In genomic region chr14:85852124-85852523, GRCh38 we compare ENCODE assay signal across 7 cellular contexts.
DNase-seq lines count a peak whose midpoint lies in the region; ATAC-seq and TF ChIP-seq lines count a peak whose summit lies in the region.
"Not testable (repeated sequence)": the region's sequence is repeated elsewhere in the genome, so short reads cannot be mapped to it uniquely, and the experiment has no call there.

No MANE protein-coding gene starts in this region.

- peak; percentile 1 for DNase-seq in HS-27A (ENCODE audit: low read depth)
- peak; percentile 8 for DNase-seq in MG63
- not testable (repeated sequence) for DNase-seq in RWPE2 (ENCODE audit: low spot score)
- peak; percentile 15 for DNase-seq in choroid plexus epithelial cell (ENCODE audit: low read depth)
- peak; percentile 78 for DNase-seq in fibroblast of mammary gland (ENCODE audit: low read depth)
- peak; percentile 16 to 79 for DNase-seq in foreskin fibroblast
- DNase-seq in stromal cell of bone marrow (ENCODE audit: low read depth), result peak; percentile 25

- TF ChIP-seq CTCF in RWPE2 (IDR thresholded peaks at IDR 0.05; ENCODE audit: poor library complexity, severe bottlenecking); choroid plexus epithelial cell (conservative IDR thresholded peaks at IDR 0.05; ENCODE audit: low read depth, low read length); fibroblast of mammary gland (conservative IDR thresholded peaks at IDR 0.05; ENCODE audit: control insufficient read depth, insufficient read depth, low read depth, low read length); foreskin fibroblast (IDR thresholded peaks at IDR 0.05; ENCODE audit: low read depth, low read length): not testable (repeated sequence)

- H3K9me3 ChIP-seq in MG63; RWPE2 (ENCODE audit: severe bottlenecking): not testable (repeated sequence)

- peaks cover 18% of the 10 kb centered on the region for H3K4me1 ChIP-seq in RWPE2 (ENCODE audit: insufficient read depth, poor library complexity, severe bottlenecking)

- H3K4me3 ChIP-seq in MG63; RWPE2 (ENCODE audit: severe bottlenecking); choroid plexus epithelial cell (ENCODE audit: low read depth, low read length); fibroblast of mammary gland (ENCODE audit: control insufficient read depth, low read depth, low read length); foreskin fibroblast (ENCODE audit: low read depth in 1 of 2, low read length in 2 of 2): not testable (repeated sequence)

- not testable (repeated sequence) for H3K36me3 ChIP-seq in MG63; RWPE2 (ENCODE audit: low read depth)

- H3K27ac ChIP-seq in RWPE2 (ENCODE audit: poor library complexity, severe bottlenecking), result not testable (repeated sequence)

- not testable (repeated sequence) for H3K27me3 ChIP-seq in MG63; RWPE2 (ENCODE audit: insufficient read depth, poor library complexity, severe bottlenecking)

- ATAC-seq in RWPE2 (ENCODE audit: low read depth), result 0 out of 3 replicates have a peak, but pooled peaks have one; percentile 31
